15 cellular contexts compared by ENCODE assay signal in the genomic region with DNA sequence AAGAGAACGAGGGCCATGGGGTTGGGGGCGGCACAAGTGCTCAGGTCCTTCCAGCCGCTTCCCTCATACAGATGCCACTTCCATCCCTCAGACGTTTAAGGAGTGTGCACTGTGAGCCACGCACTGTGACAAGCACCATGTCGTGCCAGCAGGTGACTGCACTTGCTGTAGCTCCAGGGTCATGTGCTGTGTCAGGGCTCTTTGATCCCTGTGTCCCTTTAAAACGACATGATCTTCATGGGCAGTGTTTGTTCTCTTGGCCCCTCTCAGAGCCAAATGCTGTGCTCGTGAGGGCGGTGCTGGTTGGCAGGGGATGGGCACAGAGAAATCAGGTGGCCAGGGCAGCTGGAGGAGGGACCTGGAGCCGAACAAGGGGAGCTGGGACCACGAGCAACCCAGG. TPM values are rescaled to one million over a fixed set of nuclear protein-coding genes. Genes with fewer than 3 reads are reported as not detected.
DNase-seq lines count a peak whose midpoint lies in the region; ATAC-seq and TF ChIP-seq lines count a peak whose summit lies in the region.
"Had no signal": no experiment of that assay in that cellular context is flagged by ENCODE, and none has a peak within 500 bp of the region (broad histone marks: within the 10 kb centered on the region; RNA-seq: fewer than 3 reads in every experiment).

No MANE protein-coding gene starts in this region.

- H3K27me3 Mint-ChIP-seq in activated T-cell treated with anti-CD3 and anti-CD28 coated beads, Interleukin-2, amount 50 U/mL, for 72 hours (ENCODE audit: low read depth) = no peaks in the 10 kb centered on the region
- H3K27me3 Mint-ChIP-seq in nephron progenitor cell (ENCODE audit: low read depth, poor library complexity) = peaks cover 7% of the 10 kb centered on the region
- no peaks in the 10 kb centered on the region for H3K27me3 Mint-ChIP-seq in progenitor cell of endocrine pancreas

- no peak for TF ChIP-seq POLR2A in esophagus muscularis mucosa (IDR thresholded peaks at IDR 0.05; ENCODE audit: low read depth)

- no peak for TF ChIP-seq CTCF in esophagus muscularis mucosa (IDR thresholded peaks at IDR 0.05)
- TF ChIP-seq CTCF in nephron progenitor cell (IDR thresholded peaks at IDR 0.05) = no peak
- TF ChIP-seq CTCF in upper lobe of right lung (IDR thresholded peaks at IDR 0.05) = no peak
- no peak for TF ChIP-seq CTCF in progenitor cell of endocrine pancreas (IDR thresholded peaks at IDR 0.05; ENCODE audit: unreplicated experiment)

- H3K36me3 ChIP-seq in esophagus muscularis mucosa (peaks cover 19 to 81% (median 50%) of the 10 kb centered on the region in 4 donors), upper lobe of right lung (peaks cover 51% of the 10 kb centered on the region)

- H3K27ac ChIP-seq in esophagus muscularis mucosa (replicated peaks in 1 of 4) (peak overlapping the region; percentile 43 to 62 (median 59)), upper lobe of right lung (peak overlapping the region; percentile 83)

- H3K4me3 ChIP-seq in esophagus muscularis mucosa (no peak overlapping the region), upper lobe of right lung (no peak overlapping the region)

- intact Hi-C loops in esophagus muscularis mucosa (cut with DNase I) = no loop called here
- intact Hi-C loops in upper lobe of right lung (cut with DNase I) = no loop called here

- H3K36me3 Mint-ChIP-seq in activated T-cell treated with anti-CD3 and anti-CD28 coated beads, Interleukin-2, amount 50 U/mL, for 72 hours (ENCODE audit: insufficient read depth in 2 of 2) = peaks cover 8 to 20% of the 10 kb centered on the region in 2 donors
- peaks cover 18% of the 10 kb centered on the region for H3K36me3 Mint-ChIP-seq in nephron progenitor cell (ENCODE audit: low read depth)
- peaks cover 4% of the 10 kb centered on the region for H3K36me3 Mint-ChIP-seq in progenitor cell of endocrine pancreas (ENCODE audit: insufficient read depth)

- H3K4me1 Mint-ChIP-seq in activated T-cell treated with anti-CD3 and anti-CD28 coated beads, Interleukin-2, amount 50 U/mL, for 72 hours (ENCODE audit: low read depth) = no peaks in the 10 kb centered on the region
- H3K4me1 Mint-ChIP-seq in nephron progenitor cell (peaks cover 21% of the 10 kb centered on the region), progenitor cell of endocrine pancreas (ENCODE audit: low read depth) (peaks cover 2% of the 10 kb centered on the region)

- no peak for TF ChIP-seq EP300 in esophagus muscularis mucosa (IDR thresholded peaks at IDR 0.05)

- no peaks in the 10 kb centered on the region for H3K9me3 Mint-ChIP-seq in activated T-cell treated with anti-CD3 and anti-CD28 coated beads, Interleukin-2, amount 50 U/mL, for 72 hours
- H3K9me3 Mint-ChIP-seq in nephron progenitor cell (no peaks in the 10 kb centered on the region), progenitor cell of endocrine pancreas (ENCODE audit: low read depth) (no peaks in the 10 kb centered on the region)

- peak overlapping the region; percentile 75 for H3K27ac Mint-ChIP-seq in activated T-cell treated with anti-CD3 and anti-CD28 coated beads, Interleukin-2, amount 50 U/mL, for 72 hours
- peak overlapping the region; percentile 23 for H3K27ac Mint-ChIP-seq in nephron progenitor cell
- H3K27ac Mint-ChIP-seq in progenitor cell of endocrine pancreas = no peak overlapping the region

- H3K27me3 ChIP-seq in esophagus muscularis mucosa (no peaks in the 10 kb centered on the region), upper lobe of right lung (no peaks in the 10 kb centered on the region)

- H3K9me3 ChIP-seq in esophagus muscularis mucosa (no peaks in the 10 kb centered on the region), upper lobe of right lung (no peaks in the 10 kb centered on the region)

- no peak overlapping the region for H3K4me3 Mint-ChIP-seq in activated T-cell treated with anti-CD3 and anti-CD28 coated beads, Interleukin-2, amount 50 U/mL, for 72 hours
- no peak overlapping the region for H3K4me3 Mint-ChIP-seq in nephron progenitor cell
- H3K4me3 Mint-ChIP-seq in progenitor cell of endocrine pancreas (ENCODE audit: low read depth) = no peak overlapping the region

- H3K4me1 ChIP-seq in esophagus muscularis mucosa (peaks cover 19 to 32% (median 28%) of the 10 kb centered on the region in 4 donors), upper lobe of right lung (peaks cover 21% of the 10 kb centered on the region)

- WGBS in esophagus muscularis mucosa = 89% methylated on average over 10 of the region's 11 CpGs

- no peak for DNase-seq in activated T-cell treated with anti-CD3 and anti-CD28 coated beads, Interleukin-2, amount 50 U/mL, for 72 hours
- no peak for DNase-seq in activated T-cell treated with anti-CD3 and anti-CD28 coated beads, Interleukin-2, amount 50 U/mL, for 1 hour
- no peak for DNase-seq in esophagus muscularis mucosa (ENCODE audit: extremely low spot score)
- no peak for DNase-seq in nephron progenitor cell
- DNase-seq in upper lobe of right lung = no peak
- DNase-seq in CD1c-positive myeloid dendritic cell (ENCODE audit: extremely low spot score) = no peak
- DNase-seq in progenitor cell of endocrine pancreas (ENCODE audit: low spot score, unreplicated experiment) = no peak
- no peak for DNase-seq in effector CD8-positive, alpha-beta T cell (lab: John Stamatoyannopoulos, UW)
- DNase-seq: activated CD4-positive, alpha-beta T cell treated with anti-CD3 and anti-CD28 coated beads, Interleukin-2, amount 50 U/mL, for 48 hours; activated naive CD4-positive, alpha-beta T cell; cerebellar nuclear complex; mesendoderm; NCI-H1092 treated with DMSO at 0.1 percent for 48 hours; T-helper 9 cell had no signal

- no peak for ATAC-seq in activated T-cell treated with anti-CD3 and anti-CD28 coated beads, Interleukin-2, amount 50 U/mL, for 72 hours (replicated peaks in 1 of 2)
- ATAC-seq in upper lobe of right lung = peak; percentile 25
- ATAC-seq: esophagus mucosa had no signal

RNA-seq across cellular contexts. Expression of a gene that starts 19.9 kb away (rescaled TPM):
- total RNA-seq in activated T-cell treated with anti-CD3 and anti-CD28 coated beads, Interleukin-2, amount 50 U/mL, for 72 hours = 10 to 100 TPM; 36.4 to 44.0 TPM
- total RNA-seq in esophagus muscularis mucosa (10 to 100 TPM; 16.9 to 31.0 (median 20.6) TPM), upper lobe of right lung (47.1 TPM), progenitor cell of endocrine pancreas (7.7 and 8.7 TPM in 2 replicates)

RNA-seq across cellular contexts. Expression of a gene that starts 38.7 kb away (rescaled TPM):
- 10 to 100 TPM; 28.2 to 29.1 TPM for total RNA-seq in activated T-cell treated with anti-CD3 and anti-CD28 coated beads, Interleukin-2, amount 50 U/mL, for 72 hours
- total RNA-seq in esophagus muscularis mucosa (10 to 100 TPM; 22.4 to 28.3 (median 26.4) TPM), upper lobe of right lung (72.1 TPM), progenitor cell of endocrine pancreas (18.3 and 19.6 TPM in 2 replicates)

RNA-seq across cellular contexts. Expression of a gene that starts 56.3 kb away (rescaled TPM):
- total RNA-seq in activated T-cell treated with anti-CD3 and anti-CD28 coated beads, Interleukin-2, amount 50 U/mL, for 72 hours = 10 to 100 TPM; 30.5 to 30.7 TPM
- 10 to 100 TPM in 2 of 4 donors, 1 to 10 TPM in 2; 5.3 to 14.6 (median 10.4) TPM for total RNA-seq in esophagus muscularis mucosa
- 32.4 TPM for total RNA-seq in upper lobe of right lung
- 17.4 and 19.2 TPM in 2 replicates for total RNA-seq in progenitor cell of endocrine pancreas
